Comparison of ENCODE assay signal across 8 cellular contexts in the genomic region with DNA sequence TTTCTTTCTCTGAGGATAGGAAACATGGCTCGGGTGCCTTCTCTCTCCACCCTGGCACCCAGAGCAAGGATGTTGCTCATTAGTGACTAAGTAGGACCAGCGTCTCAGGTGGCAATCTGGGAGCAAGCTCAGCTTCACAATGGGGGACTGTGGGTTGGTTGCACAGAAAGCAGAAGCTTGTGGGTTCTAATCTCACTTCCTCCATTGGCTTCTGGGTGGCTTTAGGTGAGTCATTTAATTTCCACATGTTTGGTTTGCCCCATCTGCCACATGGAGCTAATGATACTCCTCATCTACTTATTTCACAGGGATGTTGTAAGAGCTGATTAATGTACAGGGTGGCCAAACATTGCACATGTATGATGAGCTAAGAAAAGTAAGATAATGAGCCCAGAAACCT. TPM values are rescaled to one million over a fixed set of nuclear protein-coding genes. Genes with fewer than 3 reads are reported as not detected.
A peak's percentile ranks its signal among the peaks of the same experiment; 100 is the strongest.
DNase-seq lines count a peak whose midpoint lies in the region; ATAC-seq lines count a peak whose summit lies in the region.

No MANE protein-coding gene starts in this region.

- DNase-seq in NOMO-1 treated with DMSO at 0.1 percent for 48 hours (lab: John Stamatoyannopoulos, UW; ENCODE audit: unreplicated experiment): peak; percentile 99
- peak; percentile 89 for DNase-seq in astrocyte of the hippocampus (ENCODE audit: low read depth, low spot score)
- peak; percentile 26 to 46 for DNase-seq in trophoblast cell
- no peak for DNase-seq in NCI-H1436 (lab: John Stamatoyannopoulos, UW)
- no peak for DNase-seq in NCI-H146 treated with DMSO at 0.1 percent for 48 hours (lab: John Stamatoyannopoulos, UW; ENCODE audit: unreplicated experiment)

- H3K18ac ChIP-seq in trophoblast cell (ENCODE audit: low read length): no peak overlapping the region

- H2AFZ ChIP-seq in ACC112 (ENCODE audit: low read length, unreplicated experiment) (peak overlapping the region; percentile 54), trophoblast cell (ENCODE audit: insufficient read depth, low read length, poor library complexity) (no peak overlapping the region)

- no peak overlapping the region for H2BK120ac ChIP-seq in trophoblast cell (ENCODE audit: insufficient read depth, low read length, poor library complexity)

- no peaks in the 10 kb centered on the region for H3K79me2 ChIP-seq in ACC112 (ENCODE audit: control insufficient read depth, insufficient read depth, low read length, unreplicated experiment)
- no peaks in the 10 kb centered on the region for H3K79me2 ChIP-seq in trophoblast cell (ENCODE audit: control insufficient read depth, insufficient read depth, low read length, poor library complexity)

- no peak overlapping the region for H3K4me2 ChIP-seq in trophoblast cell (ENCODE audit: low read length)

- no peak overlapping the region for H3K4ac ChIP-seq in trophoblast cell (ENCODE audit: low read depth, low read length)

- no peak overlapping the region for H4K8ac ChIP-seq in trophoblast cell (ENCODE audit: low read depth, low read length)

- no peaks in the 10 kb centered on the region for H3K36me3 ChIP-seq in ACC112 (ENCODE audit: insufficient read depth, low read length)
- no peaks in the 10 kb centered on the region for H3K36me3 ChIP-seq in trophoblast cell (ENCODE audit: control insufficient read depth in 1 of 2, insufficient read depth in 2 of 2, low read length in 2 of 2)

- no peak overlapping the region for H2BK12ac ChIP-seq in trophoblast cell (ENCODE audit: low read length)

- H3K4me1 ChIP-seq in ACC112 (ENCODE audit: control insufficient read depth, insufficient read depth, low read length, unreplicated experiment) (peaks cover 12% of the 10 kb centered on the region), trophoblast cell (ENCODE audit: control insufficient read depth in 1 of 2, insufficient read depth in 2 of 2, low read length in 2 of 2) (no peaks in the 10 kb centered on the region)

- no peak overlapping the region for H4K91ac ChIP-seq in trophoblast cell (ENCODE audit: low read depth, low read length)

- H3K27ac ChIP-seq in ACC112 (ENCODE audit: low read depth, low read length) (peak overlapping the region; percentile 48), trophoblast cell (ENCODE audit: low read depth, low read length) (no peak overlapping the region)

- H2BK5ac ChIP-seq in trophoblast cell (ENCODE audit: low read depth, low read length, poor library complexity): no peak overlapping the region

- no peak overlapping the region for H3K23ac ChIP-seq in trophoblast cell (ENCODE audit: low read length)

- no peaks in the 10 kb centered on the region for H3K9me3 ChIP-seq in trophoblast cell (ENCODE audit: insufficient read depth, low read depth, low read length)

- H3K79me1 ChIP-seq in trophoblast cell (ENCODE audit: low read length): no peaks in the 10 kb centered on the region

- no peak overlapping the region for H3K4me3 ChIP-seq in ACC112 (ENCODE audit: low read depth, low read length)
- no peak overlapping the region for H3K4me3 ChIP-seq in trophoblast cell (ENCODE audit: low read depth, low read length)

- H3K27me3 ChIP-seq in ACC112 (ENCODE audit: insufficient read depth, low read length) (no peaks in the 10 kb centered on the region), trophoblast cell (ENCODE audit: insufficient read depth, low read length) (no peaks in the 10 kb centered on the region)

- peak; percentile 93 for ATAC-seq in GM18508 (IDR thresholded peaks at IDR 0.05; ENCODE audit: insufficient read depth, unreplicated experiment)
- ATAC-seq in HG02852 (IDR thresholded peaks at IDR 0.05; ENCODE audit: unreplicated experiment): peak; percentile 93

- no peak overlapping the region for H3K14ac ChIP-seq in trophoblast cell (ENCODE audit: low read length)

- WGBS in trophoblast cell (ENCODE audit: extremely low coverage, insufficient coverage, insufficient read length): no CpG with 5 or more reads among the region's 2 CpGs

- H2AK5ac ChIP-seq in trophoblast cell (ENCODE audit: low read length): no peak overlapping the region

- no peak overlapping the region for H4K12ac ChIP-seq in trophoblast cell (ENCODE audit: low read depth, low read length)

- no peak overlapping the region for H3K9ac ChIP-seq in trophoblast cell (ENCODE audit: low read length)

RNA-seq across cellular contexts. Expression of gene AKIRIN2, which starts 54.8 kb away (rescaled TPM):
- 86.1 and 86.4 TPM in 2 replicates for polyA plus RNA-seq in trophoblast cell (2013)

Comparison
In these comparisons a context has a peak if more than half of its experiments do, and no peak if none do; other contexts are left out.
1. DNase-seq: peak in NOMO-1 treated with DMSO at 0.1 percent for 48 hours (single experiment), astrocyte of the hippocampus (single experiment) and trophoblast cell (2 of 2); none in NCI-H1436 (single experiment) and NCI-H146 treated with DMSO at 0.1 percent for 48 hours (single experiment).